19 cellular contexts compared by ENCODE assay signal in genomic region chr2:184463866-184464248, GRCh38.
A peak's percentile ranks its signal among the peaks of the same experiment; 100 is the strongest.
DNase-seq lines count a peak whose midpoint lies in the region; ATAC-seq, FAIRE-seq and TF ChIP-seq lines count a peak whose summit lies in the region.
"Had no signal": no experiment of that assay in that cellular context is flagged by ENCODE, and none has a peak within 500 bp of the region (broad histone marks: within the 10 kb centered on the region; RNA-seq: fewer than 3 reads in every experiment).

No MANE protein-coding gene starts in this region.

- H2AFZ ChIP-seq in MM.1S (ENCODE audit: low read length) = no peak overlapping the region

- H3K4me3 ChIP-seq in MM.1S (ENCODE audit: low read length) (no peak overlapping the region), body of pancreas (no peak overlapping the region), pancreas (no peak overlapping the region)
- H3K4me3 ChIP-seq: GM12878 had no signal

- H3K9ac ChIP-seq in MM.1S (ENCODE audit: low read length) = no peak overlapping the region

- 14 to 16% methylated on average over 1 of the region's 1 CpG for WGBS in body of pancreas, 2 donors
- WGBS in pancreas, 2 donors = 15 to 18% methylated on average over 1 of the region's 1 CpG

- no peaks in the 10 kb centered on the region for H3K9me2 ChIP-seq in MM.1S (replicated peaks; ENCODE audit: insufficient read depth, low read length)

- no peak overlapping the region for H3K4me3 Mint-ChIP-seq in CD14-positive monocyte
- H3K4me3 Mint-ChIP-seq: CD4-positive, alpha-beta T cell; HFFc6 had no signal

- no peak overlapping the region for H3K27ac Mint-ChIP-seq in CD14-positive monocyte
- H3K27ac Mint-ChIP-seq: CD4-positive, alpha-beta T cell; HFFc6 had no signal

- peaks cover 0 to 13% (median 2%) of the 10 kb centered on the region in 7 donors for H3K9me3 Mint-ChIP-seq in CD14-positive monocyte

- no peaks in the 10 kb centered on the region for H4K20me1 ChIP-seq in MM.1S (ENCODE audit: insufficient read depth, low read length)

- no peaks in the 10 kb centered on the region for H3K4me1 Mint-ChIP-seq in CD14-positive monocyte

- H3K4me2 ChIP-seq in MM.1S (ENCODE audit: low read depth, low read length) = peak overlapping the region; percentile 2; the same call in 1 of the 2 replicates

- no peak for DNase-seq in MM.1S
- no peak for DNase-seq in body of pancreas
- DNase-seq in left lobe of liver (ENCODE audit: low spot score) = no peak
- DNase-seq in pancreas = no peak
- no peak for DNase-seq in NCI-H2171 treated with DMSO at 0.1 percent for 48 hours (lab: John Stamatoyannopoulos, UW)
- no peak for DNase-seq in NOMO-1 treated with dmso at 0.1 percent for 144 hours (lab: John Stamatoyannopoulos, UW; ENCODE audit: unreplicated experiment)
- DNase-seq in NCI-H2081 (lab: John Stamatoyannopoulos, UW) = no peak
- DNase-seq in CD14-positive monocyte (ENCODE audit: low spot score) = no peak
- DNase-seq: ACHN; BE2C; C1 segment of cervical spinal cord; CD4-positive, alpha-beta T cell; DMS79 treated with DMSO at 0.1 percent for 48 hours; GOT3; H7; HFFc6 had no signal

- peaks cover 0 to 3% (median 0%) of the 10 kb centered on the region in 3 donors for H3K27me3 Mint-ChIP-seq in CD14-positive monocyte (ENCODE audit: low read depth in 3 of 3)
- H3K27me3 Mint-ChIP-seq: CD4-positive, alpha-beta T cell had no signal

- intact Hi-C loops in body of pancreas (cut with DNase I) (no loop called here), pancreas (cut with DNase I) (no loop called here), CD14-positive monocyte (cut with micrococcal nuclease) (no loop called here)

- H3K27me3 ChIP-seq in MM.1S (replicated peaks; ENCODE audit: insufficient read depth, low read length) = no peaks in the 10 kb centered on the region
- no peaks in the 10 kb centered on the region for H3K27me3 ChIP-seq in body of pancreas
- H3K27me3 ChIP-seq in pancreas = no peaks in the 10 kb centered on the region
- H3K27me3 ChIP-seq: BE2C had no signal

- ATAC-seq in body of pancreas = peak; percentile 13
- ATAC-seq in left lobe of liver = peak; percentile 55
- ATAC-seq in pancreas = peak; percentile 36 to 45 (median 42)
- ATAC-seq: HCT116 had no signal

- no peak for TF ChIP-seq POLR2A in body of pancreas (IDR thresholded peaks at IDR 0.05)

- no peak for TF ChIP-seq CTCF in MM.1S (IDR thresholded peaks at IDR 0.05; ENCODE audit: low read length)
- TF ChIP-seq CTCF in body of pancreas (IDR thresholded peaks at IDR 0.05) = no peak
- TF ChIP-seq CTCF in pancreas (IDR thresholded peaks at IDR 0.05) = no peak
- TF ChIP-seq CTCF in CD14-positive monocyte (IDR thresholded peaks at IDR 0.05) = no peak

- H3K9me3 ChIP-seq in MM.1S (replicated peaks; ENCODE audit: insufficient read depth, low read length) (no peaks in the 10 kb centered on the region), body of pancreas (no peaks in the 10 kb centered on the region), pancreas (peaks cover 0 to under 1% (median 0%) of the 10 kb centered on the region in 4 donors)
- H3K9me3 ChIP-seq: BE2C, Caco-2 had no signal

- peaks cover 2% of the 10 kb centered on the region; the same call in 1 of the 2 replicates for H3K4me1 ChIP-seq in MM.1S (ENCODE audit: low read length)
- H3K4me1 ChIP-seq in body of pancreas = peaks cover 24% of the 10 kb centered on the region
- H3K4me1 ChIP-seq in pancreas = peaks cover 14 to 22% (median 19%) of the 10 kb centered on the region in 3 donors
- H3K4me1 ChIP-seq: BE2C had no signal

- H3F3A ChIP-seq in MM.1S (ENCODE audit: insufficient read depth, low read length) = no peaks in the 10 kb centered on the region

- H3K27ac ChIP-seq in MM.1S (ENCODE audit: low read length) (no peak overlapping the region), body of pancreas (peak overlapping the region in 2 of 4 donors; percentile 53 to 72), pancreas (peak overlapping the region in 2 of 4 donors; percentile 6 to 15)

- no peaks in the 10 kb centered on the region for H3K36me3 Mint-ChIP-seq in CD14-positive monocyte

- no peak for FAIRE-seq in pancreas (lab: Jason Lieb, UNC)
- FAIRE-seq: GM12878 had no signal

- H3K36me3 ChIP-seq in MM.1S (replicated peaks; ENCODE audit: insufficient read depth, low read length) = no peaks in the 10 kb centered on the region
- no peaks in the 10 kb centered on the region for H3K36me3 ChIP-seq in body of pancreas (replicated peaks in 1 of 2; ENCODE audit: insufficient read depth in 1 of 2, low read depth in 2 of 2)
- H3K36me3 ChIP-seq in pancreas = no peaks in the 10 kb centered on the region
- H3K36me3 ChIP-seq: BE2C had no signal

- H3K79me2 ChIP-seq in MM.1S (ENCODE audit: low read length) = no peaks in the 10 kb centered on the region
